Comparison of ENCODE assay signal across 13 cellular contexts in genomic region chr12:3132636-3133409, GRCh38. TPM values are rescaled to one million over a fixed set of nuclear protein-coding genes. Genes with fewer than 3 reads are reported as not detected.
DNase-seq lines count a peak whose midpoint lies in the region; ATAC-seq and TF ChIP-seq lines count a peak whose summit lies in the region.
"Had no signal": no experiment of that assay in that cellular context is flagged by ENCODE, and none has a peak within 500 bp of the region (broad histone marks: within the 10 kb centered on the region; RNA-seq: fewer than 3 reads in every experiment).

No MANE protein-coding gene starts in this region.

- intact Hi-C loops in heart right ventricle (cut with DNase I), result loop anchor here in 8 of 10 donors (5.0 to 10.0 kb wide), 3 partner anchors 56 to 61 kb away; partner anchors contain the start of gene TSPAN9 (in 5 of the 8)
- intact Hi-C loops in posterior vena cava (cut with DNase I), result no loop called here

- peaks cover 6% of the 10 kb centered on the region; the same call in 1 of the 2 replicates for H4K20me1 ChIP-seq in GM23338 (replicated peaks; ENCODE audit: insufficient read depth)

- H3K36me3 ChIP-seq in GM23338 (ENCODE audit: insufficient read depth) (no peaks in the 10 kb centered on the region), heart right ventricle (no peaks in the 10 kb centered on the region)
- H3K36me3 ChIP-seq: SJSA1 had no signal

- H3K4me3 ChIP-seq in GM23338 (no peak overlapping the region), heart right ventricle (no peak overlapping the region)
- H3K4me3 ChIP-seq: SJSA1 had no signal

- H3K27ac ChIP-seq in GM23338 (ENCODE audit: low read depth) (0 out of 2 replicates have a peak overlapping the region, but pooled peaks have one; percentile 55), heart right ventricle (peak overlapping the region; percentile 46 to 80 (median 74))
- H3K27ac ChIP-seq: SJSA1 had no signal

- no peak overlapping the region for H2AFZ ChIP-seq in GM23338

- DNase-seq in GM23338 (ENCODE audit: low spot score) (peak; percentile 68), astrocyte of the hippocampus (ENCODE audit: low read depth, low spot score) (peak; percentile 54), heart right ventricle (peak; percentile 66 to 77), posterior vena cava (ENCODE audit: low spot score) (peak; percentile 74), cerebellum (ENCODE audit: low spot score) (no peak), NAMALWA (ENCODE audit: low spot score) (no peak)
- DNase-seq in stimulated activated effector memory CD8-positive, alpha-beta T cell treated with anti-CD3 and anti-CD28 coated beads, Interleukin-12 subunit alpha, Interleukin-12 subunit beta, amount 100 ng/mL, for 72 hours (ENCODE audit: low spot score in 2 of 2), result no peak
- DNase-seq in activated CD4-positive, alpha-beta T cell treated with anti-CD3 and anti-CD28 coated beads for 1 hour, result no peak
- DNase-seq: activated CD4-positive, alpha-beta T cell treated with anti-CD3 and anti-CD28 coated beads for 48 hours; NCI-H2171 treated with DMSO at 0.1 percent for 48 hours had no signal

- H3K4me3 Mint-ChIP-seq in GM23338, result no peak overlapping the region
- no peak overlapping the region for H3K4me3 Mint-ChIP-seq in stimulated activated effector memory CD8-positive, alpha-beta T cell treated with anti-CD3 and anti-CD28 coated beads, Interleukin-12 subunit alpha, Interleukin-12 subunit beta, amount 100 ng/mL, for 72 hours
- H3K4me3 Mint-ChIP-seq: activated naive CD4-positive, alpha-beta T cell treated with anti-CD3 and anti-CD28 coated beads, Interleukin-2, amount 50 U/mL, for 24 hours; memory B cell had no signal

- peaks cover 13% of the 10 kb centered on the region for H3K4me1 ChIP-seq in GM23338 (ENCODE audit: insufficient read depth)
- peaks cover 37 to 89% (median 79%) of the 10 kb centered on the region in 9 donors for H3K4me1 ChIP-seq in heart right ventricle

- H3K79me2 ChIP-seq in GM23338 (replicated peaks; ENCODE audit: insufficient read depth), result no peaks in the 10 kb centered on the region; the same call in 1 of the 2 replicates

- peaks cover 3% of the 10 kb centered on the region; the same call in 2 of the 3 replicates for H3K36me3 Mint-ChIP-seq in GM23338 (ENCODE audit: low read depth)
- H3K36me3 Mint-ChIP-seq in stimulated activated effector memory CD8-positive, alpha-beta T cell treated with anti-CD3 and anti-CD28 coated beads, Interleukin-12 subunit alpha, Interleukin-12 subunit beta, amount 100 ng/mL, for 72 hours, result no peaks in the 10 kb centered on the region
- H3K36me3 Mint-ChIP-seq: activated naive CD4-positive, alpha-beta T cell treated with anti-CD3 and anti-CD28 coated beads, Interleukin-2, amount 50 U/mL, for 24 hours; memory B cell had no signal

- H3K27ac Mint-ChIP-seq in GM23338, result no peak overlapping the region
- no peak overlapping the region for H3K27ac Mint-ChIP-seq in stimulated activated effector memory CD8-positive, alpha-beta T cell treated with anti-CD3 and anti-CD28 coated beads, Interleukin-12 subunit alpha, Interleukin-12 subunit beta, amount 100 ng/mL, for 72 hours
- H3K27ac Mint-ChIP-seq: activated naive CD4-positive, alpha-beta T cell treated with anti-CD3 and anti-CD28 coated beads, Interleukin-2, amount 50 U/mL, for 24 hours; memory B cell had no signal

- peaks cover 37% of the 10 kb centered on the region for H3K4me1 Mint-ChIP-seq in GM23338
- peaks cover 18% of the 10 kb centered on the region for H3K4me1 Mint-ChIP-seq in stimulated activated effector memory CD8-positive, alpha-beta T cell treated with anti-CD3 and anti-CD28 coated beads, Interleukin-12 subunit alpha, Interleukin-12 subunit beta, amount 100 ng/mL, for 72 hours

- 0 out of 2 replicates have a peak, but pooled peaks cover 2% of the 10 kb centered on the region for H3F3A ChIP-seq in GM23338 (replicated peaks; ENCODE audit: low read depth)

- no peaks in the 10 kb centered on the region for H3K9me3 Mint-ChIP-seq in GM23338
- H3K9me3 Mint-ChIP-seq in stimulated activated effector memory CD8-positive, alpha-beta T cell treated with anti-CD3 and anti-CD28 coated beads, Interleukin-12 subunit alpha, Interleukin-12 subunit beta, amount 100 ng/mL, for 72 hours, result no peaks in the 10 kb centered on the region
- H3K9me3 Mint-ChIP-seq: activated naive CD4-positive, alpha-beta T cell treated with anti-CD3 and anti-CD28 coated beads, Interleukin-2, amount 50 U/mL, for 24 hours had no signal

- no peaks in the 10 kb centered on the region for H3K9me3 ChIP-seq in heart right ventricle
- H3K9me3 ChIP-seq: SJSA1 had no signal

- TF ChIP-seq CTCF in GM23338 (conservative IDR thresholded peaks at IDR 0.05; ENCODE audit: low read depth in 2 of 2) (peak; percentile 34 to 73), heart right ventricle (IDR thresholded peaks at IDR 0.05) (peak in 1 of 9 donors; percentile 14)

- H3K9me2 ChIP-seq in GM23338 (ENCODE audit: insufficient read depth), result no peaks in the 10 kb centered on the region

- peak; percentile 59 for ATAC-seq in GM23338
- ATAC-seq in heart right ventricle, result peak; percentile 20 to 76 (median 63)
- ATAC-seq in stimulated activated effector memory CD8-positive, alpha-beta T cell treated with anti-CD3 and anti-CD28 coated beads, Interleukin-12 subunit alpha, Interleukin-12 subunit beta, amount 100 ng/mL, for 72 hours, result no peak

- H3K27me3 Mint-ChIP-seq in GM23338 (ENCODE audit: insufficient read depth, low read depth, poor library complexity), result peaks cover 12% of the 10 kb centered on the region

- peak overlapping the region; percentile 14; the same call in 1 of the 2 replicates for H3K4me2 ChIP-seq in GM23338

- H3K27me3 ChIP-seq in GM23338 (ENCODE audit: insufficient read depth) (no peaks in the 10 kb centered on the region), heart right ventricle (peaks cover 0 to 12% (median 0%) of the 10 kb centered on the region in 7 donors)
- H3K27me3 ChIP-seq: SJSA1 had no signal

- 42% methylated on average over 21 of the region's 21 CpGs for WGBS in heart right ventricle, 2 donors

TF ChIP-seq in GM23338, 12 proteins besides CTCF, POLR2A, EP300 and RAD21 (continues in another document):
- TF ChIP-seq NANOG (IDR thresholded peaks at IDR 0.05; ENCODE audit: borderline replicate concordance), result no peak
- TF ChIP-seq STAT1 (IDR thresholded peaks at IDR 0.05; ENCODE audit: unreplicated experiment), result no peak
- no peak for TF ChIP-seq ZNF462 (CRISPR knock-in tag; IDR thresholded peaks at IDR 0.05)

RNA-seq across cellular contexts. Expression of gene TSPAN9, which starts 55.6 kb away (rescaled TPM):
- 17.2 and 31.5 TPM in 2 replicates for total RNA-seq in GM23338 (2014; rRNA removed; shearing (Covaris generic))
- polyA plus RNA-seq in GM23338 (2016; fragmentation: Nextera tagmentation; extraction: Ambion mirVana) (5.1 and 6.0 TPM in 2 replicates), heart right ventricle (10 to 100 TPM; 63.0 to 83.9 TPM)
- total RNA-seq in heart right ventricle (100 to 1,000 TPM; 105 to 401 (median 299) TPM), posterior vena cava (10 to 100 TPM; 34.2 to 38.5 TPM), cerebellum (70.4 TPM)

Comparison
In these comparisons a context has a peak if more than half of its experiments do, and no peak if none do; other contexts are left out.
1. DNase-seq: peak in GM23338 (single experiment), astrocyte of the hippocampus (single experiment), heart right ventricle (2 of 2) and posterior vena cava (single experiment); none in cerebellum (single experiment), stimulated activated effector memory CD8-positive, alpha-beta T cell treated with anti-CD3 and anti-CD28 coated beads, Interleukin-12 subunit alpha, Interleukin-12 subunit beta, amount 100 ng/mL, for 72 hours (0 of 2), activated CD4-positive, alpha-beta T cell treated with anti-CD3 and anti-CD28 coated beads for 1 hour (single experiment) and NAMALWA (single experiment).
2. intact Hi-C loops: an anchor here in heart right ventricle (5.0 to 10.0 kb wide); none called in posterior vena cava.